Comparison of ENCODE assay signal across 1 cellular context in genomic region chr21:42001781-42002180, GRCh38.
TF ChIP-seq lines count a peak whose summit lies in the region.

No MANE protein-coding gene starts in this region.

TF ChIP-seq in IMR-90, 13 proteins besides CTCF, POLR2A, EP300 and RAD21:
- no peak for TF ChIP-seq MAFK (IDR thresholded peaks at IDR 0.05; ENCODE audit: low read depth, low read length)
- TF ChIP-seq BHLHE40 (IDR thresholded peaks at IDR 0.05; ENCODE audit: low read depth, low read length), result no peak
- TF ChIP-seq MXI1 (IDR thresholded peaks at IDR 0.05; ENCODE audit: borderline replicate concordance, low read depth, low read length), result no peak
- TF ChIP-seq SMC3 (IDR thresholded peaks at IDR 0.05; ENCODE audit: low read depth, low read length), result no peak
- TF ChIP-seq ELK1 (IDR thresholded peaks at IDR 0.05; ENCODE audit: borderline replicate concordance, low read depth, low read length), result no peak
- no peak for TF ChIP-seq CEBPB (IDR thresholded peaks at IDR 0.05; ENCODE audit: low read depth, low read length)
- TF ChIP-seq RCOR1 (IDR thresholded peaks at IDR 0.05; ENCODE audit: insufficient replicate concordance, low read length), result no peak
- no peak for TF ChIP-seq NFE2L2 (IDR thresholded peaks at IDR 0.05; ENCODE audit: low read depth, low read length)
- no peak for TF ChIP-seq USF2 (IDR thresholded peaks at IDR 0.05; ENCODE audit: low read depth, low read length)
- no peak for TF ChIP-seq RFX5 (IDR thresholded peaks at IDR 0.05; ENCODE audit: low read depth, low read length)
- TF ChIP-seq CHD1 (IDR thresholded peaks at IDR 0.05; ENCODE audit: low read depth, low read length), result no peak
- TF ChIP-seq FOS (IDR thresholded peaks at IDR 0.05; ENCODE audit: low read depth, low read length), result no peak
- TF ChIP-seq MAZ (IDR thresholded peaks at IDR 0.05; ENCODE audit: borderline replicate concordance, low read depth, low read length), result no peak
